In genomic region chr14:44803239-44803905, GRCh38 we compare ENCODE assay signal across 7 cellular contexts.
DNase-seq lines count a peak whose midpoint lies in the region; ATAC-seq and TF ChIP-seq lines count a peak whose summit lies in the region.

No MANE protein-coding gene starts in this region.

- intact Hi-C loops in dorsolateral prefrontal cortex (cut with DNase I): no loop called here

- H3K27ac ChIP-seq in OCI-LY3 (ENCODE audit: low read length) (no peak overlapping the region), dorsolateral prefrontal cortex (no peak overlapping the region)

- no peak overlapping the region for H3K4me2 ChIP-seq in OCI-LY3 (ENCODE audit: low read length)

- no peaks in the 10 kb centered on the region for H3K79me2 ChIP-seq in OCI-LY3 (ENCODE audit: low read length)

- H3K4me3 ChIP-seq in OCI-LY3 (ENCODE audit: low read length) (no peak overlapping the region), dorsolateral prefrontal cortex (no peak overlapping the region)

- H3K4me1 Mint-ChIP-seq in memory B cell: no peaks in the 10 kb centered on the region

- no peak overlapping the region for H3K4me3 Mint-ChIP-seq in memory B cell

- H3K36me3 Mint-ChIP-seq in memory B cell: no peaks in the 10 kb centered on the region

- DNase-seq in GM03348 (ENCODE audit: low spot score) (peak; percentile 74), HuH-7 (ENCODE audit: low spot score) (peak; percentile 26), dorsolateral prefrontal cortex (no peak), memory B cell (ENCODE audit: low spot score in 2 of 2) (peak in 1 of 2 donors; percentile 2), COLO668 (lab: John Stamatoyannopoulos, UW; ENCODE audit: unreplicated experiment) (no peak)

- H3K27ac Mint-ChIP-seq in memory B cell: no peak overlapping the region

- H3K4me1 ChIP-seq in OCI-LY3 (ENCODE audit: low read length): no peaks in the 10 kb centered on the region

- H3K27me3 Mint-ChIP-seq in memory B cell: peaks cover 7% of the 10 kb centered on the region

- ATAC-seq in GM21526 (IDR thresholded peaks at IDR 0.05; ENCODE audit: low FRiP score, unreplicated experiment) (peak; percentile 81), memory B cell (ENCODE audit: low read depth) (peak; percentile 29)

- H2AFZ ChIP-seq in OCI-LY3 (ENCODE audit: low read depth, low read length): no peak overlapping the region

- H3K9me3 ChIP-seq in OCI-LY3 (ENCODE audit: insufficient read depth, low read length): no peaks in the 10 kb centered on the region

- no peaks in the 10 kb centered on the region for H3K9me3 Mint-ChIP-seq in memory B cell

- no peaks in the 10 kb centered on the region for H3K36me3 ChIP-seq in OCI-LY3 (replicated peaks; ENCODE audit: low read depth, low read length)

- H3K27me3 ChIP-seq in OCI-LY3 (ENCODE audit: low read depth, low read length): no peaks in the 10 kb centered on the region
- H3K27me3 ChIP-seq in dorsolateral prefrontal cortex: no peaks in the 10 kb centered on the region

- peak; percentile 82 for TF ChIP-seq CTCF in OCI-LY3 (IDR thresholded peaks at IDR 0.05; ENCODE audit: low read depth, low read length)
- peak; percentile 50 to 91 (median 75) for TF ChIP-seq CTCF in dorsolateral prefrontal cortex (IDR thresholded peaks at IDR 0.05 in 54 of 56, conservative IDR thresholded peaks at IDR 0.05 in 2 of 56; ENCODE audit: low read depth in 1 of 56, partially characterized antibody in 56 of 56)

- no peaks in the 10 kb centered on the region for H4K20me1 ChIP-seq in OCI-LY3 (ENCODE audit: insufficient read depth, low read length)

- no peak overlapping the region for H3K9ac ChIP-seq in OCI-LY3 (ENCODE audit: low read length)

Comparison
In these comparisons a context has a peak if more than half of its experiments do, and no peak if none do; other contexts are left out.
1. DNase-seq: peak in GM03348 (single experiment) and HuH-7 (single experiment); none in dorsolateral prefrontal cortex (0 of 10) and COLO668 (single experiment).